1 cellular context compared by ENCODE assay signal in the genomic region with DNA sequence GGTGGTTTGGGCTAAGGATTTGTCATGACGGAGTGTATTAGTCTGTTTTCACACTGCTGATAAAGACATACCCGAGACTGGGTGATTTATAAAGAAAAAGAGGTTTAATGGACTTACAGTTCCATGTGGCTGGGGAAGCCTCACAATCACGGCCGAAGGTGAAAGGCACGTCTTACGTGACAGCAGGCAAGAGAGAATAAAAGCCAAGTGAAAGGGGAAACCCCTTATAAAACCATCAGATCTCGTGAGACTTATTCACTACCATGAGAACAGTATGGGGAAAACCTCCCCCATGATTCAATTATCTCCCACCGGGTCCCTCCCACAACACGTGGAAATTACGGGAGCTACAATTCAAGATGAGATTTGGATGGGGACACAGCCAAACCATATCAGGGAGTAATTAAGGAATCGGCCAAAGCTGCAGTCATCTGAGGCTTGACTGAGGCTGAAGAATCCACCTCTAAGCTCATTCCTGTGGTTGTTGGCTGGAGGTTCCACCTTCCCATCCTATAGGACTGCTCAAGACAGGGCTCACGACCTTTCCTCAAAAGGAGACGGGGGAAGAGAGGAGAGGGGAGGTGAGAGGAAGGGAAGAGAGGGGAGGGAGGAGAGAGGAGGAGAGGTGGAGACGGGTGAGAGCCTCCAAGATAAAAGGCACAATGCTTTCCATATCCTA.
TF ChIP-seq lines count a peak whose summit lies in the region.
"Not testable (repeated sequence)": the region's sequence is repeated elsewhere in the genome, so short reads cannot be mapped to it uniquely, and the experiment has no call there.

No MANE protein-coding gene starts in this region.

TF ChIP-seq in HepG2, 621 proteins besides CTCF, POLR2A, EP300 and RAD21:
- peak; percentile 27 for TF ChIP-seq TEAD3 (CRISPR knock-in tag; optimal IDR thresholded peaks at IDR 0.05; ENCODE audit: borderline replicate concordance)
- TF ChIP-seq SOX13 (IDR thresholded peaks at IDR 0.05) = not testable (repeated sequence)
- 0 out of 4 replicates have a peak, but pooled peaks of 1 of the 2 experiments have one; percentile 5 for TF ChIP-seq SOX13 (CRISPR knock-in tag; conservative IDR thresholded peaks at IDR 0.05 in 1 of 2, IDR thresholded peaks at IDR 0.05 in 1 of 2)
